ENCODE assay signal across 8 cellular contexts in the genomic region with DNA sequence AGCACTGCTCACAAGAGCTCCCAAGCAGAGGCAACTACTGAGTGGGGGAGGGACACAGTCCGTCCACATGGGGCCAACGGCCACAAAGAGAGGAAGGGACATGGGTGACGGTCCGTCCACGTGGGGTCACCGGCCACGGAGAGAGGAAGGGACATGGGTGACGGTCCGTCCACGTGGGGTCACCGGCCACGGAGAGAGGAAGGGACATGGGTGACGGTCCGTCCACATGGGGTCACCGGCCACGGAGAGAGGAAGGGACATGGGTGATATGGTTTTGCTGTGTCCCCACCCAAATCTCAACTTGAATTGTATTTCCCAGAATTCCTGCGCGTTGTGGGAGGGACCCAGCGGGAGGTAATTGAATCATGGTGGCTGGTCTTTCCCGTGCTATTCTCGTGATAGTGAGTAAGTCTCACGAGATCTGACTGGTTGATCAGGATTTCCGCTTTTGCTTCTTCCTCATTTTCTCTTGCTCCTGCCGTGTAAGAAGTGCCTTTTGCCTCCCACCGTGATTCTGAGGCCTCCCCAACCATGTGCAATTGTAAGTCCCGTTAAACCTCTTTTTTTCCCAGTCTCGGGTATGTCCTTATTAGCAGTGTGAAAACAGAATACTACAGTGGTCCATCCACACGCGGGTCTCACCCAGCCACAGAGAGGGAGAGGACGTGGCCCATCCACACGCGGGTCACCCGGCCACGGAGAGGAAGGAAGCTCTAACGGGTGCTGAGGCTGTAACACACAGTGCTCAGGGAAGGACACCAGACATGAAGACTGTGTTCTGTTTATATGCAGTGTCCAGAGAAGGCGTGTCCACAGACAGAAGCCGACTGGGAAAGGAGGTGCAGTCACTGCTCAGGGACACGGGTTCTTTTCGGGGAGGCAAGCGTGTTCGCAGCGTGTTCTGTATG. TPM values are rescaled to one million over a fixed set of nuclear protein-coding genes. Genes with fewer than 3 reads are reported as not detected.
DNase-seq lines count a peak whose midpoint lies in the region; ATAC-seq and TF ChIP-seq lines count a peak whose summit lies in the region.

No MANE protein-coding gene starts in this region.

- H3K9me3 Mint-ChIP-seq in CD8-positive, alpha-beta T cell, result no peaks in the 10 kb centered on the region
- H3K9me3 Mint-ChIP-seq in activated T-cell treated with anti-CD3 and anti-CD28 coated beads, Interleukin-2, amount 50 U/mL, for 4 hours, result peaks cover under 1% of the 10 kb centered on the region

- peaks cover 2% of the 10 kb centered on the region for H3K27me3 Mint-ChIP-seq in CD8-positive, alpha-beta T cell (ENCODE audit: low read depth)
- H3K27me3 Mint-ChIP-seq in activated T-cell treated with anti-CD3 and anti-CD28 coated beads, Interleukin-2, amount 50 U/mL, for 4 hours (ENCODE audit: low read depth), result peaks cover 3% of the 10 kb centered on the region

- H3K36me3 Mint-ChIP-seq in CD8-positive, alpha-beta T cell, result no peaks in the 10 kb centered on the region
- no peaks in the 10 kb centered on the region for H3K36me3 Mint-ChIP-seq in activated T-cell treated with anti-CD3 and anti-CD28 coated beads, Interleukin-2, amount 50 U/mL, for 4 hours (ENCODE audit: insufficient read depth)

- no peak for TF ChIP-seq CTCF in CD8-positive, alpha-beta T cell (IDR thresholded peaks at IDR 0.05)
- no peak for TF ChIP-seq CTCF in mucosa of descending colon (IDR thresholded peaks at IDR 0.05)
- no peak for TF ChIP-seq CTCF in prostate gland (IDR thresholded peaks at IDR 0.05)

- peaks cover 22% of the 10 kb centered on the region for H3K4me1 Mint-ChIP-seq in CD8-positive, alpha-beta T cell (ENCODE audit: low read depth)
- H3K4me1 Mint-ChIP-seq in activated T-cell treated with anti-CD3 and anti-CD28 coated beads, Interleukin-2, amount 50 U/mL, for 4 hours (ENCODE audit: low read depth), result peaks cover 18% of the 10 kb centered on the region

- intact Hi-C loops in CD8-positive, alpha-beta T cell (cut with DNase I, micrococcal nuclease), result loop anchor here (2.0 to 10.0 kb wide), 6 partner anchors 89 to 419 kb away; a partner anchor contains a TSS
- intact Hi-C loops in mucosa of descending colon (cut with DNase I, micrococcal nuclease), result loop anchor here in 1 of 2 donors (5.0 to 10.0 kb wide), 2 partner anchors 119 to 412 kb away; no protein-coding TSS in a partner anchor
- intact Hi-C loops in posterior vena cava (cut with DNase I), result loop anchor here (2.0 to 5.0 kb wide), 4 partner anchors 47 to 131 kb away; a partner anchor contains a TSS
- intact Hi-C loops in prostate gland (cut with DNase I), result loop anchor here (2.0 kb wide), 3 partner anchors 89 to 411 kb away; no protein-coding TSS in a partner anchor

- peak overlapping the region; percentile 82 for H3K4me3 Mint-ChIP-seq in CD8-positive, alpha-beta T cell
- H3K4me3 Mint-ChIP-seq in activated T-cell treated with anti-CD3 and anti-CD28 coated beads, Interleukin-2, amount 50 U/mL, for 4 hours, result peak overlapping the region; percentile 95

- no peaks in the 10 kb centered on the region for H3K27me3 ChIP-seq in CD8-positive, alpha-beta T cell (ENCODE audit: insufficient read depth, low read length)
- no peaks in the 10 kb centered on the region for H3K27me3 ChIP-seq in prostate gland (replicated peaks; ENCODE audit: insufficient read depth)

- peak overlapping the region; percentile 54 for H3K4me3 ChIP-seq in CD8-positive, alpha-beta T cell (ENCODE audit: low read depth, low read length)
- H3K4me3 ChIP-seq in mucosa of descending colon (no peak overlapping the region), prostate gland (no peak overlapping the region)

- CTCF ChIA-PET in CD8-positive, alpha-beta T cell (lab: Charles Lee), result interaction anchor here (0.5 to 1.9 kb wide), 3 partner anchors 48 to 411 kb away, joined by 3 to 4 read pairs (median 3); a partner anchor contains a TSS

- peaks cover 10% of the 10 kb centered on the region for H3K4me1 ChIP-seq in CD8-positive, alpha-beta T cell (ENCODE audit: insufficient read depth, low read length)
- no peaks in the 10 kb centered on the region for H3K4me1 ChIP-seq in mucosa of descending colon (ENCODE audit: low read depth)
- H3K4me1 ChIP-seq in prostate gland (replicated peaks), result peaks cover 3% of the 10 kb centered on the region

- peak overlapping the region; percentile 56 for H3K27ac Mint-ChIP-seq in CD8-positive, alpha-beta T cell

- DNase-seq in CD8-positive, alpha-beta T cell, result peak in 1 of 7 experiments; percentile 14
- DNase-seq in KG1 (lab: John Stamatoyannopoulos, UW) (peak; percentile 80), mucosa of descending colon (no peak), posterior vena cava (ENCODE audit: low spot score) (no peak), prostate gland (ENCODE audit: low spot score) (no peak), DMS79 treated with DMSO at 0.1 percent for 48 hours (lab: John Stamatoyannopoulos, UW) (no peak)
- DNase-seq in activated T-cell treated with anti-CD3 and anti-CD28 coated beads, Interleukin-2, amount 50 U/mL, for 4 hours, result no peak

- H3K36me3 ChIP-seq in CD8-positive, alpha-beta T cell (ENCODE audit: insufficient read depth, low read length), result no peaks in the 10 kb centered on the region
- H3K36me3 ChIP-seq in mucosa of descending colon (ENCODE audit: low read depth) (no peaks in the 10 kb centered on the region), prostate gland (no peaks in the 10 kb centered on the region)

- POLR2A ChIA-PET in CD8-positive, alpha-beta T cell (lab: Charles Lee), result no interaction called here

- H3K9me3 ChIP-seq in CD8-positive, alpha-beta T cell (ENCODE audit: low read length), result no peaks in the 10 kb centered on the region
- H3K9me3 ChIP-seq in mucosa of descending colon, result no peaks in the 10 kb centered on the region
- H3K9me3 ChIP-seq in prostate gland, result no peaks in the 10 kb centered on the region

- ATAC-seq in CD8-positive, alpha-beta T cell, result no peak
- ATAC-seq in activated T-cell treated with anti-CD3 and anti-CD28 coated beads, Interleukin-2, amount 50 U/mL, for 4 hours, result peak; percentile 46 to 47
- ATAC-seq in mucosa of descending colon (peak; percentile 10), HG03108 (IDR thresholded peaks at IDR 0.05; ENCODE audit: unreplicated experiment) (no peak)

- no peak for TF ChIP-seq POLR2A in prostate gland (IDR thresholded peaks at IDR 0.05)

- no peak overlapping the region for H3K27ac ChIP-seq in CD8-positive, alpha-beta T cell (ENCODE audit: low read depth, low read length)
- no peak overlapping the region for H3K27ac ChIP-seq in prostate gland

- 76% methylated on average over 42 of the region's 42 CpGs for WGBS in prostate gland

RNA-seq across cellular contexts. Expression of a gene that starts 48.5 kb away (rescaled TPM):
- total RNA-seq in CD8-positive, alpha-beta T cell, result 1 to 10 TPM; 1.2 TPM
- under 1 TPM; 0.61 to 0.84 (median 0.71) TPM for total RNA-seq in activated T-cell treated with anti-CD3 and anti-CD28 coated beads, Interleukin-2, amount 50 U/mL, for 4 hours
- total RNA-seq in mucosa of descending colon, result 100 to 1,000 TPM; 101 to 168 (median 113) TPM
- 100 to 1,000 TPM; 201 to 215 TPM for total RNA-seq in posterior vena cava
- 100 to 1,000 TPM; 116 to 432 TPM for total RNA-seq in prostate gland

RNA-seq across cellular contexts. Expression of a gene that starts 56.4 kb away (rescaled TPM):
- under 1 TPM; 0.60 to 0.83 TPM for total RNA-seq in CD8-positive, alpha-beta T cell
- total RNA-seq in activated T-cell treated with anti-CD3 and anti-CD28 coated beads, Interleukin-2, amount 50 U/mL, for 4 hours, result 1 to 10 TPM; 1.1 to 1.4 (median 1.3) TPM
- total RNA-seq in mucosa of descending colon (1 to 10 TPM; 2.9 to 6.6 (median 6.3) TPM), posterior vena cava (10 to 100 TPM; 20.2 to 22.9 TPM), prostate gland (1 to 10 TPM in 1 of 2 donors, under 1 TPM in 1; 0.96 to 4.6 TPM)

Comparison
In these comparisons a context has a peak if more than half of its experiments do, and no peak if none do; other contexts are left out.
1. ATAC-seq: peak in activated T-cell treated with anti-CD3 and anti-CD28 coated beads, Interleukin-2, amount 50 U/mL, for 4 hours (2 of 2) and mucosa of descending colon (single experiment); none in CD8-positive, alpha-beta T cell (single experiment) and HG03108 (single experiment).
2. RNA of a gene that starts 48.5 kb away (total RNA-seq): 116 to 432 TPM in prostate gland, 201 to 215 TPM in posterior vena cava and 101 to 168 TPM in mucosa of descending colon; 1.2 TPM in CD8-positive, alpha-beta T cell and 0.61 to 0.84 TPM in activated T-cell treated with anti-CD3 and anti-CD28 coated beads, Interleukin-2, amount 50 U/mL, for 4 hours; every median in the first group is over 10 times any median in the second.